ENCODE assay signal across 8 cellular contexts in genomic region chr19:29845576-29846176, GRCh38. TPM values are rescaled to one million over a fixed set of nuclear protein-coding genes. Genes with fewer than 3 reads are reported as not detected.
A peak's percentile ranks its signal among the peaks of the same experiment; 100 is the strongest.
DNase-seq lines count a peak whose midpoint lies in the region; ATAC-seq and TF ChIP-seq lines count a peak whose summit lies in the region.

No MANE protein-coding gene starts in this region.

- H3K27me3 Mint-ChIP-seq in activated CD8-positive, alpha-beta T cell treated with anti-CD3 and anti-CD28 coated beads for 36 hours: no peaks in the 10 kb centered on the region

- CTCF ChIA-PET in activated CD8-positive, alpha-beta T cell treated with anti-CD3 and anti-CD28 coated beads for 36 hours (lab: Charles Lee): interaction anchor here (0.8 to 3.0 kb wide), 9 partner anchors 9 to 129 kb away, joined by 3 to 10 read pairs (median 4); no protein-coding TSS in a partner anchor

- ATAC-seq in activated CD8-positive, alpha-beta T cell treated with anti-CD3 and anti-CD28 coated beads for 36 hours: peak; percentile 3

- H3K9me3 ChIP-seq in neutrophil: no peaks in the 10 kb centered on the region

- peak; percentile 16 for DNase-seq in NCI-H2196 treated with DMSO at 0.1 percent for 48 hours (lab: John Stamatoyannopoulos, UW; ENCODE audit: unreplicated experiment)
- DNase-seq in NCI-H2196 (lab: John Stamatoyannopoulos, UW; ENCODE audit: unreplicated experiment): no peak
- peak; percentile 25 for DNase-seq in NCI-H1105 (lab: John Stamatoyannopoulos, UW)
- DNase-seq in activated CD8-positive, alpha-beta T cell treated with anti-CD3 and anti-CD28 coated beads for 36 hours: peak; percentile 64
- peak; percentile 14 for DNase-seq in fibroblast of pulmonary artery (ENCODE audit: low read depth)
- DNase-seq in GM19240 (ENCODE audit: insufficient read length, low spot score): no peak
- DNase-seq in H4 (ENCODE audit: low spot score): no peak

- H3K27me3 ChIP-seq in neutrophil: peaks cover 62% of the 10 kb centered on the region

- no peaks in the 10 kb centered on the region for H3K36me3 ChIP-seq in neutrophil

- TF ChIP-seq CTCF in activated CD8-positive, alpha-beta T cell treated with anti-CD3 and anti-CD28 coated beads for 36 hours (IDR thresholded peaks at IDR 0.05): no peak
- TF ChIP-seq CTCF in fibroblast of pulmonary artery (IDR thresholded peaks at IDR 0.05; ENCODE audit: low read length, missing control alignments): no peak
- no peak for TF ChIP-seq CTCF in neutrophil (IDR thresholded peaks at IDR 0.05)

- intact Hi-C loops in activated CD8-positive, alpha-beta T cell treated with anti-CD3 and anti-CD28 coated beads for 36 hours (cut with micrococcal nuclease): no loop called here

- peaks cover 10% of the 10 kb centered on the region for H3K4me1 Mint-ChIP-seq in activated CD8-positive, alpha-beta T cell treated with anti-CD3 and anti-CD28 coated beads for 36 hours (ENCODE audit: low read depth)

- peaks cover 24 to 32% of the 10 kb centered on the region in 2 experiments for H3K4me1 ChIP-seq in neutrophil (ENCODE audit: control insufficient read depth in 1 of 2, insufficient read depth in 1 of 2, low read depth in 1 of 2, low read length in 1 of 2)

- no peaks in the 10 kb centered on the region for H3K36me3 Mint-ChIP-seq in activated CD8-positive, alpha-beta T cell treated with anti-CD3 and anti-CD28 coated beads for 36 hours (ENCODE audit: low read depth)

- peak overlapping the region; percentile 84 for H3K4me3 Mint-ChIP-seq in activated CD8-positive, alpha-beta T cell treated with anti-CD3 and anti-CD28 coated beads for 36 hours

- no peaks in the 10 kb centered on the region for H3K9me3 Mint-ChIP-seq in activated CD8-positive, alpha-beta T cell treated with anti-CD3 and anti-CD28 coated beads for 36 hours

- peak overlapping the region; percentile 75 for H3K4me3 ChIP-seq in fibroblast of pulmonary artery (replicated peaks; ENCODE audit: low read depth, low read length)
- H3K4me3 ChIP-seq in neutrophil (ENCODE audit: low read depth in 1 of 2, low read length in 1 of 2): peak overlapping the region; percentile 59 to 79

- no peak overlapping the region for H3K27ac ChIP-seq in neutrophil

- H3K27ac Mint-ChIP-seq in activated CD8-positive, alpha-beta T cell treated with anti-CD3 and anti-CD28 coated beads for 36 hours: peak overlapping the region; percentile 88

- POLR2A ChIA-PET in activated CD8-positive, alpha-beta T cell treated with anti-CD3 and anti-CD28 coated beads for 36 hours (lab: Charles Lee): interaction anchor here (0.7 to 2.2 kb wide), 6 partner anchors 8 to 51 kb away, joined by 3 to 8 read pairs (median 3); no protein-coding TSS in a partner anchor

RNA-seq across cellular contexts. Expression of gene CCNE1, which starts 33.9 kb away (rescaled TPM):
- 10 to 100 TPM; 24.5 to 25.7 TPM for total RNA-seq in activated CD8-positive, alpha-beta T cell treated with anti-CD3 and anti-CD28 coated beads for 36 hours
- 40.1 and 50.1 TPM in 2 replicates for total RNA-seq in H4 (2014; rRNA removed; shearing (Covaris generic))

Comparison
In these comparisons a context has a peak if more than half of its experiments do, and no peak if none do; other contexts are left out.
1. DNase-seq: peak in NCI-H2196 treated with DMSO at 0.1 percent for 48 hours (single experiment), NCI-H1105 (single experiment), activated CD8-positive, alpha-beta T cell treated with anti-CD3 and anti-CD28 coated beads for 36 hours (single experiment) and fibroblast of pulmonary artery (single experiment); none in NCI-H2196 (single experiment), GM19240 (single experiment) and H4 (single experiment).